1 cellular context compared by ENCODE assay signal in genomic region chr9:62801961-62802718, GRCh38.
TF ChIP-seq lines count a peak whose summit lies in the region.

No MANE protein-coding gene starts in this region.

TF ChIP-seq in GM12878, 131 proteins besides CTCF, POLR2A, EP300 and RAD21 (continued from another document):
- peak; percentile 67 for TF ChIP-seq NKRF (conservative IDR thresholded peaks at IDR 0.05)
- peak; percentile 63 for TF ChIP-seq E4F1 (IDR thresholded peaks at IDR 0.05; ENCODE audit: borderline replicate concordance, partially characterized antibody)
- TF ChIP-seq DPF2 (IDR thresholded peaks at IDR 0.05) = peak; percentile 64
- peak; percentile 27 for TF ChIP-seq MEF2B (IDR thresholded peaks at IDR 0.05; ENCODE audit: partially characterized antibody, poor library complexity, severe bottlenecking)
- peak; percentile 86 for TF ChIP-seq SMAD5 (IDR thresholded peaks at IDR 0.05; ENCODE audit: low read depth)
- TF ChIP-seq GABPA (IDR thresholded peaks at IDR 0.05; ENCODE audit: low read depth) = peak; percentile 84
- peak; percentile 65; the same call in 1 of the 2 replicates for TF ChIP-seq YY1 (IDR thresholded peaks at IDR 0.05; ENCODE audit: low read depth, low read length)
- peak; percentile 87 for TF ChIP-seq ZBTB40 (IDR thresholded peaks at IDR 0.05; ENCODE audit: borderline replicate concordance)
- TF ChIP-seq CREB1 (IDR thresholded peaks at IDR 0.05; ENCODE audit: low read depth) = 0 out of 2 replicates have a peak, but pooled peaks have one; percentile 35
- peak; percentile 72 for TF ChIP-seq RFX5 (IDR thresholded peaks at IDR 0.05; ENCODE audit: low read depth, low read length)
- TF ChIP-seq IKZF1 (conservative IDR thresholded peaks at IDR 0.05) = peak; percentile 66
- peak; percentile 65 for TF ChIP-seq EED (IDR thresholded peaks at IDR 0.05; ENCODE audit: low read depth)
- TF ChIP-seq EGR1 (IDR thresholded peaks at IDR 0.05; ENCODE audit: borderline replicate concordance in 1 of 2, low read depth in 2 of 2, low read length in 2 of 2) = peak in 1 of 2 experiments; percentile 68; a peak in 1 of 3 replicates
- peak; percentile 91 for TF ChIP-seq ZNF207 (IDR thresholded peaks at IDR 0.05; ENCODE audit: borderline replicate concordance)
- TF ChIP-seq IRF3 (IDR thresholded peaks at IDR 0.05) = 0 out of 2 replicates have a peak, but pooled peaks have one; percentile 5
- TF ChIP-seq NR2F1 (conservative IDR thresholded peaks at IDR 0.05) = peak; percentile 19; the same call in 1 of the 2 replicates
- peak; percentile 88 for TF ChIP-seq GATAD2B (conservative IDR thresholded peaks at IDR 0.05; ENCODE audit: low read depth)
- TF ChIP-seq PML (IDR thresholded peaks at IDR 0.05; ENCODE audit: low read length) = peak; percentile 94
- peak in 1 of 2 experiments; percentile 52; a peak in 1 of 4 replicates for TF ChIP-seq ETV6 (conservative IDR thresholded peaks at IDR 0.05 in 1 of 2, IDR thresholded peaks at IDR 0.05 in 1 of 2; ENCODE audit: borderline replicate concordance in 1 of 2, low read depth in 1 of 2)
- TF ChIP-seq ELK1 (IDR thresholded peaks at IDR 0.05; ENCODE audit: low read depth, low read length) = peak; percentile 65; the same call in 1 of the 2 replicates
- TF ChIP-seq SIN3A (IDR thresholded peaks at IDR 0.05; ENCODE audit: low read depth, low read length) = 0 out of 2 replicates have a peak, but pooled peaks have one; percentile 47
- TF ChIP-seq SMARCA5 (IDR thresholded peaks at IDR 0.05) = peak; percentile 38
- TF ChIP-seq BACH1 (IDR thresholded peaks at IDR 0.05; ENCODE audit: borderline replicate concordance) = peak; percentile 41; the same call in 1 of the 2 replicates
- peak; percentile 26 to 38; a peak in 2 of 4 replicates for TF ChIP-seq IKZF2 (IDR thresholded peaks at IDR 0.05)
- peak; percentile 79; the same call in 1 of the 2 replicates for TF ChIP-seq TCF3 (IDR thresholded peaks at IDR 0.05; ENCODE audit: borderline replicate concordance, insufficient read depth, low read depth, low read length)
- peak; percentile 31; the same call in 1 of the 2 replicates for TF ChIP-seq ASH2L (IDR thresholded peaks at IDR 0.05; ENCODE audit: borderline replicate concordance, low read depth)
- TF ChIP-seq STAT1 (conservative IDR thresholded peaks at IDR 0.05) = peak; percentile 82; the same call in 1 of the 2 replicates
- TF ChIP-seq HDGF (IDR thresholded peaks at IDR 0.05) = 0 out of 2 replicates have a peak, but pooled peaks have one; percentile 62
- TF ChIP-seq ZNF687 (IDR thresholded peaks at IDR 0.05) = peak; percentile 48; the same call in 1 of the 2 replicates
- TF ChIP-seq SIX5 (IDR thresholded peaks at IDR 0.05; ENCODE audit: low read depth, low read length, severe bottlenecking) = peak; percentile 37
- TF ChIP-seq NBN (IDR thresholded peaks at IDR 0.05) = peak; percentile 61
- TF ChIP-seq SRF (IDR thresholded peaks at IDR 0.05; ENCODE audit: low read depth in 2 of 2, low read length in 2 of 2) = 0 out of 4 replicates have a peak, but pooled peaks of 1 of the 2 experiments have one; percentile 39
- peak in 1 of 2 experiments; percentile 45; a peak in 1 of 4 replicates for TF ChIP-seq BHLHE40 (IDR thresholded peaks at IDR 0.05; ENCODE audit: borderline replicate concordance in 1 of 2, low read depth in 2 of 2, low read length in 1 of 2)
- peak; percentile 83; the same call in 2 of the 3 replicates for TF ChIP-seq POU2F2 (IDR thresholded peaks at IDR 0.05; ENCODE audit: borderline replicate concordance, low read depth, low read length)
- peak; percentile 48; the same call in 1 of the 2 replicates for TF ChIP-seq RELB (IDR thresholded peaks at IDR 0.05; ENCODE audit: low read depth)
- peak; percentile 84 for TF ChIP-seq SREBF2 (IDR thresholded peaks at IDR 0.05; ENCODE audit: low read length)
- peak; percentile 67 for TF ChIP-seq HCFC1 (IDR thresholded peaks at IDR 0.05; ENCODE audit: low read length)
- TF ChIP-seq KLF5 (IDR thresholded peaks at IDR 0.05; ENCODE audit: partially characterized antibody) = peak; percentile 64
- TF ChIP-seq RUNX3 (IDR thresholded peaks at IDR 0.05; ENCODE audit: low read length) = peak; percentile 30; the same call in 1 of the 2 replicates
- TF ChIP-seq ZNF24 (IDR thresholded peaks at IDR 0.05) = peak; percentile 89
- TF ChIP-seq TARDBP (IDR thresholded peaks at IDR 0.05; ENCODE audit: borderline replicate concordance) = peak; percentile 26; the same call in 1 of the 2 replicates
- 0 out of 2 replicates have a peak, but pooled peaks have one; percentile 19 for TF ChIP-seq PAX5 (IDR thresholded peaks at IDR 0.05; ENCODE audit: borderline replicate concordance, low read depth, low read length)
